Comparison of ENCODE assay signal across 17 cellular contexts in genomic region chr13:62185631-62186256, GRCh38.
"Had no signal": no experiment of that assay in that cellular context is flagged by ENCODE, and none has a peak within 500 bp of the region (broad histone marks: within the 10 kb centered on the region; RNA-seq: fewer than 3 reads in every experiment).

No MANE protein-coding gene starts in this region.

- H3K27me3 Mint-ChIP-seq: activated T-helper 17 cell treated with anti-CD3 and anti-CD28 coated beads, Interleukin-2, amount 50 U/mL, for 72 hours; type B pancreatic cell had no signal

- H3K4me1 ChIP-seq: left lung, sigmoid colon, suprapubic skin had no signal

- H3K27ac Mint-ChIP-seq: activated naive CD4-positive, alpha-beta T cell treated with anti-CD3 and anti-CD28 coated beads for 36 hours; activated T-helper 17 cell treated with anti-CD3 and anti-CD28 coated beads, Interleukin-2, amount 50 U/mL, for 72 hours; nephron; type B pancreatic cell had no signal

- H3K36me3 ChIP-seq: left lung, sigmoid colon, suprapubic skin had no signal

- ATAC-seq: activated T-helper 17 cell treated with anti-CD3 and anti-CD28 coated beads, Interleukin-2, amount 50 U/mL, for 72 hours; left lung had no signal

- H3K27ac ChIP-seq: left lung, sigmoid colon, suprapubic skin had no signal

- H3K4me3 Mint-ChIP-seq: activated naive CD4-positive, alpha-beta T cell treated with anti-CD3 and anti-CD28 coated beads for 36 hours; activated T-helper 17 cell treated with anti-CD3 and anti-CD28 coated beads, Interleukin-2, amount 50 U/mL, for 72 hours; nephron; type B pancreatic cell had no signal

- H3K9me3 Mint-ChIP-seq: nephron, type B pancreatic cell had no signal

- H3K27me3 ChIP-seq: left lung, sigmoid colon, suprapubic skin had no signal

- H3K36me3 Mint-ChIP-seq: type B pancreatic cell had no signal

- H3K9me3 ChIP-seq: left lung, sigmoid colon, suprapubic skin had no signal

- H3K4me1 Mint-ChIP-seq: activated T-helper 17 cell treated with anti-CD3 and anti-CD28 coated beads, Interleukin-2, amount 50 U/mL, for 72 hours; nephron had no signal

- DNase-seq: activated CD4-positive, alpha-beta T cell treated with anti-CD3 and anti-CD28 coated beads, Interleukin-2, amount 50 U/mL, for 1 hour; activated CD4-positive, CD25-positive, alpha-beta regulatory T cell; activated naive CD4-positive, alpha-beta T cell treated with anti-CD3 and anti-CD28 coated beads for 36 hours; activated T-cell treated with anti-CD3 and anti-CD28 coated beads for 4 hours; caudate nucleus; cortex of kidney; effector memory CD4-positive, alpha-beta T cell; hippocampal formation; left lung; mesenchymal stem cell; sigmoid colon; stimulated activated CD4-positive, alpha-beta T cell treated with anti-CD3 and anti-CD28 coated beads, Interleukin-12 subunit alpha, Interleukin-12 subunit beta, amount 100 ng/mL, for 4 hours; stimulated activated naive CD4-positive, alpha-beta T cell treated with Interleukin-2 at 50 U/mL for 16 hours had no signal

- H3K4me3 ChIP-seq: left lung, sigmoid colon, suprapubic skin had no signal
